Comparison of ENCODE assay signal across 8 cellular contexts in genomic region chr6:119350202-119351004, GRCh38.
DNase-seq lines count a peak whose midpoint lies in the region; ATAC-seq lines count a peak whose summit lies in the region.

No MANE protein-coding gene starts in this region.

- peak; percentile 24 for DNase-seq in activated gamma-delta T cell treated with anti-CD3 and anti-CD28 coated beads, Interleukin-2, amount 50 U/mL, for 16 hours (ENCODE audit: low read depth)
- DNase-seq in activated gamma-delta T cell (lab: John Stamatoyannopoulos, UW) (no peak), NCI-H345 (lab: John Stamatoyannopoulos, UW) (peak; percentile 54), glomerular visceral epithelial cell (ENCODE audit: extremely low spot score) (peak; percentile 35), pons (ENCODE audit: low spot score) (peak; percentile 60), germinal center (ENCODE audit: low spot score) (no peak)
- peak; percentile 51 for DNase-seq in activated naive CD4-positive, alpha-beta T cell treated with anti-CD3 and anti-CD28 coated beads, Interleukin-2, amount 50 U/mL, for 16 hours

- ATAC-seq in HG02870 (IDR thresholded peaks at IDR 0.05; ENCODE audit: unreplicated experiment): peak; percentile 13

Comparison
In these comparisons a context has a peak if more than half of its experiments do, and no peak if none do; other contexts are left out.
1. DNase-seq: peak in activated gamma-delta T cell treated with anti-CD3 and anti-CD28 coated beads, Interleukin-2, amount 50 U/mL, for 16 hours (single experiment), NCI-H345 (single experiment), activated naive CD4-positive, alpha-beta T cell treated with anti-CD3 and anti-CD28 coated beads, Interleukin-2, amount 50 U/mL, for 16 hours (single experiment), glomerular visceral epithelial cell (single experiment) and pons (single experiment); none in activated gamma-delta T cell (single experiment) and germinal center (single experiment).